8 cellular contexts compared by ENCODE assay signal in the genomic region with DNA sequence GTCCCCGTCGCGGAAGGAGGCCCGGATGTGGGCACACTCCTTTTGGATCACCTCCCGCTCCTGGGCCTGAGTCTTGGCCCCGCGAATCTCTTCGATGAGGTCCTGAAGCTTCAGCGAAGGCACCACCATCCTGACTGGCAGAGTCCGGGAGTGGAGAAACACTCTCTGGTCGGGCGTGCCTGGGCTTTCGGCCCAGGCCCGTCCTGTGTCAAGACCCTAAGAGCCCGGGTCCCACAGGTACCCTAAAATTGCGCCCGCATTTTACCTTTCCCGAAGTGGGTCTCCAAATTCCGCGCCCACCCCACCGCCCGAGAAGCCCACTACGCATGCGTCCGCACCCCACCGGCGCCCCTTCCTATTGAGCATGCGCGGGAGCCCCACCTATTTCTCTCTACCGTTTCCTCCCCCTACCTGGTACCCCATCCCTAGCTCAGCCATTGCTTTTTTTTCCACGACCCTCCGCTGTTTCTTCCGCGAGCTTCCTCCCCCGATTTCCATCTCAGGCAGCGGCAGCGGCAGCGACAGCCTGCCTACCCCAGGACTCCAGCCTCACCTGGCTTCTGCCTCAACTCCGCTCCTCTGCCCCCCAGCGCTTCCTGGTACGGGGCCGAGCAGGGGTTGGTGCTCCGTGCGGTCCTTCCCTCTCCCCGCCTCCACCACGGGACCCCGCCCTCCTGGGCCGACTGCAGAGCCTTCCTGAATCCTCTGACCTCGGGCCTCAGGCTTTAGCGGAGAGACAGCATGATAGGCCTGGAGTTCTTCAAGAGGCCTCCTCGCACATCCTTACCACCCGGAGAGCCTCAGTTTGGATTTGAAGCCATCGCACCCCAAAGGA. TPM values are rescaled to one million over a fixed set of nuclear protein-coding genes. Genes with fewer than 3 reads are reported as not detected.
DNase-seq lines count a peak whose midpoint lies in the region; ATAC-seq and TF ChIP-seq lines count a peak whose summit lies in the region.

Gene AP1G2 (minus strand): TSS at position 606 of the 835 bp plus-strand sequence. CDS start 477 bp downstream, at position 129.

- peaks cover 3% of the 10 kb centered on the region; the same call in 1 of the 2 replicates for H3K36me3 ChIP-seq in PC-3 (ENCODE audit: low read depth, low read length)

- peaks cover 10 to 37% (median 22%) of the 10 kb centered on the region in 3 donors for H3K4me1 Mint-ChIP-seq in IgD-negative memory B cell
- peaks cover 39% of the 10 kb centered on the region for H3K4me1 Mint-ChIP-seq in stimulated activated memory B cell treated with anti-CD40 and anti-IgM and Interleukin-4, amounts not matched to agents 10 μg/mL and 1 μg/mL and 100 μg/mL, for 72 hours

- peak within 1 kb of the TSS; percentile 81 for H3K4me3 ChIP-seq in PC-3 (ENCODE audit: low read length)

- intact Hi-C loops in PC-3 (cut with micrococcal nuclease): no loop called here

- H3K9me3 Mint-ChIP-seq in IgD-negative memory B cell: no peaks in the 10 kb centered on the region
- no peaks in the 10 kb centered on the region for H3K9me3 Mint-ChIP-seq in stimulated activated memory B cell treated with anti-CD40 and anti-IgM and Interleukin-4, amounts not matched to agents 10 μg/mL and 1 μg/mL and 100 μg/mL, for 72 hours

- ATAC-seq in GM21526 (IDR thresholded peaks at IDR 0.05; ENCODE audit: low FRiP score, unreplicated experiment) (peak; percentile 82), PC-3 (peak; percentile 70), esophagus mucosa (peak; percentile 88)
- ATAC-seq in stimulated activated memory B cell treated with anti-CD40 and anti-IgM and Interleukin-4, amounts not matched to agents 10 μg/mL and 1 μg/mL and 100 μg/mL, for 72 hours: peak; percentile 98

- peaks cover 20% of the 10 kb centered on the region for H3K4me1 ChIP-seq in PC-3 (ENCODE audit: insufficient read depth, low read length)

- H3K9me3 ChIP-seq in PC-3 (ENCODE audit: low read length): no peaks in the 10 kb centered on the region

- TF ChIP-seq CTCF in PC-3 (conservative IDR thresholded peaks at IDR 0.05; ENCODE audit: low read depth, low read length): no peak

- CTCF ChIA-PET in PC-3 (lab: Charles Lee): interaction anchor here (0.8 kb wide), 1 partner anchor 187 kb away, joined by 11 read pairs; no protein-coding TSS in a partner anchor

- peak within 1 kb of the TSS; percentile 94 for H3K4me2 ChIP-seq in PC-3 (ENCODE audit: low read length)

- POLR2A ChIA-PET in PC-3 (lab: Charles Lee; ENCODE audit: unreplicated experiment): interaction anchor here (0.6 kb wide), 1 partner anchor 529 kb away, joined by 4 read pairs; no protein-coding TSS in a partner anchor

- H3K79me2 ChIP-seq in PC-3 (ENCODE audit: low read length): peaks cover 9% of the 10 kb centered on the region; the same call in 1 of the 2 replicates

- TSS peak; percentile 48 for BruUV-seq in PC-3 (replicated peaks; lab: Mats Ljungman, UMichigan)

- H3F3A ChIP-seq in PC-3 (ENCODE audit: low read length, unreplicated experiment): no peaks in the 10 kb centered on the region

- DNase-seq in DMS 273 treated with DMSO at 0.1 percent for 48 hours (lab: John Stamatoyannopoulos, UW) (peak; percentile 18), PC-3 (peak; percentile 78), myocyte (ENCODE audit: low read depth) (peak; percentile 54)
- peak; percentile 86 for DNase-seq in activated T-cell treated with anti-CD3 and anti-CD28 coated beads, Interleukin-2, amount 50 U/mL, for 1 hour

- no peaks in the 10 kb centered on the region for H3K9me2 ChIP-seq in PC-3 (replicated peaks; ENCODE audit: low read length)

- peak within 1 kb of the TSS; percentile 95 for H2AFZ ChIP-seq in PC-3 (ENCODE audit: low read length)

- H3K4me3 Mint-ChIP-seq in IgD-negative memory B cell: peak within 1 kb of the TSS; percentile 98 to 100 (median 98)
- peak within 1 kb of the TSS; percentile 100 for H3K4me3 Mint-ChIP-seq in stimulated activated memory B cell treated with anti-CD40 and anti-IgM and Interleukin-4, amounts not matched to agents 10 μg/mL and 1 μg/mL and 100 μg/mL, for 72 hours

- no peaks in the 10 kb centered on the region for H3K27me3 ChIP-seq in PC-3 (ENCODE audit: low read length)

- H3K36me3 Mint-ChIP-seq in IgD-negative memory B cell: peaks cover 4% of the 10 kb centered on the region
- peaks cover 25% of the 10 kb centered on the region for H3K36me3 Mint-ChIP-seq in stimulated activated memory B cell treated with anti-CD40 and anti-IgM and Interleukin-4, amounts not matched to agents 10 μg/mL and 1 μg/mL and 100 μg/mL, for 72 hours

- no peaks in the 10 kb centered on the region for H4K20me1 ChIP-seq in PC-3 (ENCODE audit: low read length)

- peak within 1 kb of the TSS; percentile 87 for H3K9ac ChIP-seq in PC-3 (ENCODE audit: low read length)

- H3K27ac Mint-ChIP-seq in IgD-negative memory B cell: peak within 1 kb of the TSS; percentile 96 to 100 (median 97)
- H3K27ac Mint-ChIP-seq in stimulated activated memory B cell treated with anti-CD40 and anti-IgM and Interleukin-4, amounts not matched to agents 10 μg/mL and 1 μg/mL and 100 μg/mL, for 72 hours: peak within 1 kb of the TSS; percentile 92

- H3K27me3 Mint-ChIP-seq in IgD-negative memory B cell: peaks cover 3% of the 10 kb centered on the region
- peaks cover 13% of the 10 kb centered on the region for H3K27me3 Mint-ChIP-seq in stimulated activated memory B cell treated with anti-CD40 and anti-IgM and Interleukin-4, amounts not matched to agents 10 μg/mL and 1 μg/mL and 100 μg/mL, for 72 hours

- H3K27ac ChIP-seq in PC-3 (ENCODE audit: low read length): peak within 1 kb of the TSS; percentile 45

RNA-seq across cellular contexts. Expression of gene AP1G2, which starts in this region (rescaled TPM):
- 119 TPM for polyA plus RNA-seq in IgD-negative memory B cell
- total RNA-seq in PC-3 (2014; rRNA removed): 69.7 and 71.7 TPM in 2 replicates
- 81.3 TPM for total RNA-seq in esophagus mucosa
- 10.0 and 10.2 TPM in 2 replicates for total RNA-seq in myocyte
- 18.9 TPM for polyA plus RNA-seq in myocyte (2012)

Comparison
In these comparisons a context has a peak if more than half of its experiments do, and no peak if none do; other contexts are left out.
1. Peak in every context shown above with its lines: DNase-seq, ATAC-seq, H3K4me3 ChIP-seq and H3K27ac ChIP-seq.
2. DNase-seq: peak in every context shown above with its lines; median percentile 86 in activated T-cell treated with anti-CD3 and anti-CD28 coated beads, Interleukin-2, amount 50 U/mL, for 1 hour; 78 in PC-3; 54 in myocyte; 18 in DMS 273 treated with DMSO at 0.1 percent for 48 hours.